In genomic region chr19:53394522-53394973, GRCh38 we compare ENCODE assay signal across 8 cellular contexts. TPM values are rescaled to one million over a fixed set of nuclear protein-coding genes. Genes with fewer than 3 reads are reported as not detected.
A peak's percentile ranks its signal among the peaks of the same experiment; 100 is the strongest.
DNase-seq lines count a peak whose midpoint lies in the region; ATAC-seq and TF ChIP-seq lines count a peak whose summit lies in the region.

No MANE protein-coding gene starts in this region.

- H3K36me3 ChIP-seq in KOPT-K1 (ENCODE audit: insufficient read depth, low read length) = peaks cover 13% of the 10 kb centered on the region

- peak overlapping the region; percentile 25 to 96 (median 80) for H3K27ac Mint-ChIP-seq in brain
- H3K27ac Mint-ChIP-seq in stimulated activated memory B cell treated with anti-CD40 and anti-IgM and Interleukin-4, amounts not matched to agents 10 μg/mL and 1 μg/mL and 100 μg/mL, for 72 hours = peak overlapping the region; percentile 90

- DNase-seq in DMS53 treated with DMSO at 0.1 percent for 48 hours (lab: John Stamatoyannopoulos, UW; ENCODE audit: unreplicated experiment) (peak; percentile 60), islet precursor cell (peak; percentile 91), OCI-M2 (lab: John Stamatoyannopoulos, UW; ENCODE audit: unreplicated experiment) (no peak)

- H3K4me3 Mint-ChIP-seq in brain = peak overlapping the region; percentile 89 to 93 (median 89)
- H3K4me3 Mint-ChIP-seq in stimulated activated memory B cell treated with anti-CD40 and anti-IgM and Interleukin-4, amounts not matched to agents 10 μg/mL and 1 μg/mL and 100 μg/mL, for 72 hours = peak overlapping the region; percentile 89

- peaks cover 49% of the 10 kb centered on the region for H3K4me1 Mint-ChIP-seq in brain
- H3K4me1 Mint-ChIP-seq in stimulated activated memory B cell treated with anti-CD40 and anti-IgM and Interleukin-4, amounts not matched to agents 10 μg/mL and 1 μg/mL and 100 μg/mL, for 72 hours = peaks cover 22% of the 10 kb centered on the region

- H3K36me3 Mint-ChIP-seq in brain = peaks cover 12% of the 10 kb centered on the region
- peaks cover 20% of the 10 kb centered on the region for H3K36me3 Mint-ChIP-seq in stimulated activated memory B cell treated with anti-CD40 and anti-IgM and Interleukin-4, amounts not matched to agents 10 μg/mL and 1 μg/mL and 100 μg/mL, for 72 hours

- TF ChIP-seq CTCF in brain (conservative IDR thresholded peaks at IDR 0.05) = peak in 1 of 2 experiments; percentile 51

- H3K27ac ChIP-seq in KOPT-K1 (ENCODE audit: low read depth, low read length, poor library complexity, severe bottlenecking) = peak overlapping the region; percentile 77

- peaks cover 15% of the 10 kb centered on the region for H3K27me3 Mint-ChIP-seq in brain
- no peaks in the 10 kb centered on the region for H3K27me3 Mint-ChIP-seq in stimulated activated memory B cell treated with anti-CD40 and anti-IgM and Interleukin-4, amounts not matched to agents 10 μg/mL and 1 μg/mL and 100 μg/mL, for 72 hours

- peaks cover 19% of the 10 kb centered on the region for H3K9me3 ChIP-seq in KOPT-K1 (ENCODE audit: insufficient read depth, low read length, poor library complexity, severe bottlenecking)

- no peak for ATAC-seq in stimulated activated memory B cell treated with anti-CD40 and anti-IgM and Interleukin-4, amounts not matched to agents 10 μg/mL and 1 μg/mL and 100 μg/mL, for 72 hours
- no peak for ATAC-seq in HG03439 (IDR thresholded peaks at IDR 0.05; ENCODE audit: unreplicated experiment)
- ATAC-seq in GM18909 (IDR thresholded peaks at IDR 0.05; ENCODE audit: poor library complexity, unreplicated experiment) = no peak

- H3K9me3 Mint-ChIP-seq in brain = peaks cover 0 to 4% (median 0%) of the 10 kb centered on the region in 5 experiments
- H3K9me3 Mint-ChIP-seq in stimulated activated memory B cell treated with anti-CD40 and anti-IgM and Interleukin-4, amounts not matched to agents 10 μg/mL and 1 μg/mL and 100 μg/mL, for 72 hours = peaks cover 4% of the 10 kb centered on the region

RNA-seq across cellular contexts. Expression of gene ZNF765, which starts 0.4 kb away (rescaled TPM):
- 3.2 TPM for polyA plus RNA-seq in brain (ENCODE audit: insufficient read depth, low read depth, low replicate concordance)

RNA-seq across cellular contexts. Expression of gene ZNF525, which starts 29.0 kb away (rescaled TPM):
- 1.1 TPM for polyA plus RNA-seq in brain (ENCODE audit: insufficient read depth, low read depth, low replicate concordance)

RNA-seq across cellular contexts. Expression of gene ZNF761, which starts 37.2 kb away (rescaled TPM):
- 2.8 TPM for polyA plus RNA-seq in brain (ENCODE audit: insufficient read depth, low read depth, low replicate concordance)
